ENCODE assay signal across 26 cellular contexts in genomic region chr9:75447281-75447680, GRCh38.
"Had no signal": no experiment of that assay in that cellular context is flagged by ENCODE, and none has a peak within 500 bp of the region (broad histone marks: within the 10 kb centered on the region; RNA-seq: fewer than 3 reads in every experiment).

No MANE protein-coding gene starts in this region.

- H3K79me2 ChIP-seq: parathyroid adenoma had no signal

- H3K4me1 ChIP-seq: foreskin keratinocyte, right lobe of liver had no signal

- H3K27me3 Mint-ChIP-seq: stimulated activated naive CD8-positive, alpha-beta T cell treated with anti-CD3 and anti-CD28 coated beads, Interleukin-15, Interleukin-2, amounts not matched to agents 100 ng/mL and 50 ng/mL, for 24 hours had no signal

- FAIRE-seq: colon, small intestine, urothelium cell line had no signal

- H3K36me3 ChIP-seq: lower lobe of right lung, neutrophil, right lobe of liver had no signal

- H3K27me3 ChIP-seq: dorsolateral prefrontal cortex, foreskin keratinocyte, neutrophil, right lobe of liver had no signal

- H3K36me3 Mint-ChIP-seq: natural killer cell; stimulated activated naive B cell treated with anti-CD40 and anti-IgM and Interleukin-4, amounts not matched to agents 10 μg/mL and 1 μg/mL and 100 μg/mL, for 72 hours; type B pancreatic cell had no signal

- H3K9ac ChIP-seq: parathyroid adenoma had no signal

- H3K27ac ChIP-seq: dorsolateral prefrontal cortex, epithelial cell of prostate, foreskin keratinocyte, lower lobe of right lung, neutrophil, parathyroid adenoma, right lobe of liver had no signal

- H3K27ac Mint-ChIP-seq: immature natural killer cell; natural killer cell; progenitor cell of endocrine pancreas; stimulated activated naive B cell treated with anti-CD40 and anti-IgM and Interleukin-4, amounts not matched to agents 10 μg/mL and 1 μg/mL and 100 μg/mL, for 72 hours; stimulated activated naive CD8-positive, alpha-beta T cell treated with anti-CD3 and anti-CD28 coated beads, Interleukin-15, Interleukin-2, amounts not matched to agents 100 ng/mL and 50 ng/mL, for 24 hours; type B pancreatic cell had no signal

- H3K4me3 Mint-ChIP-seq: immature natural killer cell; natural killer cell; stimulated activated naive B cell treated with anti-CD40 and anti-IgM and Interleukin-4, amounts not matched to agents 10 μg/mL and 1 μg/mL and 100 μg/mL, for 72 hours; stimulated activated naive CD8-positive, alpha-beta T cell treated with anti-CD3 and anti-CD28 coated beads, Interleukin-15, Interleukin-2, amounts not matched to agents 100 ng/mL and 50 ng/mL, for 24 hours; type B pancreatic cell had no signal

- H3K9me3 Mint-ChIP-seq: natural killer cell; stimulated activated naive CD8-positive, alpha-beta T cell treated with anti-CD3 and anti-CD28 coated beads, Interleukin-15, Interleukin-2, amounts not matched to agents 100 ng/mL and 50 ng/mL, for 24 hours; type B pancreatic cell had no signal

- H3K9me3 ChIP-seq: lower lobe of right lung, neutrophil, right lobe of liver had no signal

- H3K4me1 Mint-ChIP-seq: immature natural killer cell; natural killer cell; stimulated activated naive B cell treated with anti-CD40 and anti-IgM and Interleukin-4, amounts not matched to agents 10 μg/mL and 1 μg/mL and 100 μg/mL, for 72 hours had no signal

- ATAC-seq: esophagus mucosa; foreskin keratinocyte; lower lobe of right lung; natural killer cell; right lobe of liver; stimulated activated naive B cell treated with anti-CD40 and anti-IgM and Interleukin-4, amounts not matched to agents 10 μg/mL and 1 μg/mL and 100 μg/mL, for 72 hours had no signal

- DNase-seq: dorsolateral prefrontal cortex; effector CD4-positive, alpha-beta T cell; foreskin keratinocyte; glutamatergic neuron; hypothalamus; immature natural killer cell; islet precursor cell; kidney glomerular epithelial cell; left colon; left ventricle myocardium superior; lower lobe of right lung; natural killer cell; right lobe of liver; small intestine; stimulated activated CD4-positive, alpha-beta T cell treated with anti-CD3 and anti-CD28 coated beads, Interleukin-15, amount 100 ng/mL, for 24 hours; stimulated activated CD4-positive, alpha-beta T cell treated with anti-CD3 and anti-CD28 coated beads, Interleukin-2, amount 100 ng/mL, for 48 hours; stimulated activated naive B cell treated with anti-CD40 and anti-IgM and Interleukin-4, amounts not matched to agents 10 μg/mL and 1 μg/mL and 100 μg/mL, for 72 hours had no signal

- H3K4me3 ChIP-seq: dorsolateral prefrontal cortex, lower lobe of right lung, right lobe of liver had no signal
